Comparison of ENCODE assay signal across 20 cellular contexts in genomic region chr3:183149915-183150825, GRCh38. TPM values are rescaled to one million over a fixed set of nuclear protein-coding genes. Genes with fewer than 3 reads are reported as not detected.
DNase-seq lines count a peak whose midpoint lies in the region; ATAC-seq, FAIRE-seq and TF ChIP-seq lines count a peak whose summit lies in the region.
"Had no signal": no experiment of that assay in that cellular context is flagged by ENCODE, and none has a peak within 500 bp of the region (broad histone marks: within the 10 kb centered on the region; RNA-seq: fewer than 3 reads in every experiment).

No MANE protein-coding gene starts in this region.

- no peak overlapping the region for H3K18ac ChIP-seq in IMR-90 (ENCODE audit: low read depth, low read length)

- peaks cover 0 to 10% (median 0%) of the 10 kb centered on the region in 11 experiments; a peak in 2 of 22 replicates for H3K27me3 ChIP-seq in BLaER1 treated with 17β-estradiol and CSF1 and Interleukin-3, amounts not matched to agents 10 nM and 100 nM
- H3K27me3 ChIP-seq in IMR-90 (ENCODE audit: control insufficient read depth, insufficient read depth, low read length) (peaks cover 27% of the 10 kb centered on the region), adipocyte (replicated peaks; ENCODE audit: control insufficient read depth, insufficient read depth, low read length) (peaks cover 24% of the 10 kb centered on the region)
- H3K27me3 ChIP-seq: pancreas, sigmoid colon had no signal

- ATAC-seq in IMR-90 (ENCODE audit: low read depth) (no peak), GM19455 (IDR thresholded peaks at IDR 0.05; ENCODE audit: unreplicated experiment) (no peak)
- ATAC-seq: HepG2; pancreas; stimulated activated memory B cell treated with anti-CD40 and anti-IgM and Interleukin-4, amounts not matched to agents 10 μg/mL and 1 μg/mL and 100 μg/mL, for 72 hours had no signal

- H3K4ac ChIP-seq in IMR-90 (ENCODE audit: low read depth, low read length) = no peak overlapping the region

- in situ Hi-C loops in IMR-90 (cut with MboI; ENCODE audit: low sequenced_read_pairs) = no loop called here

- H2BK120ac ChIP-seq in IMR-90 (ENCODE audit: low read depth, low read length) = no peak overlapping the region

- H2AK9ac ChIP-seq in IMR-90 (replicated peaks; ENCODE audit: low read depth, low read length, poor library complexity) = no peak overlapping the region

- no peak overlapping the region; a peak in 2 of 22 replicates for H3K9ac ChIP-seq in BLaER1 treated with 17β-estradiol and CSF1 and Interleukin-3, amounts not matched to agents 10 nM and 100 nM
- H3K9ac ChIP-seq in IMR-90 (ENCODE audit: low read depth, low read length) = no peak overlapping the region
- no peak overlapping the region for H3K9ac ChIP-seq in adipocyte (ENCODE audit: low read length)

- no peak overlapping the region for H3K23ac ChIP-seq in IMR-90 (ENCODE audit: low read depth, low read length)

- TF ChIP-seq CTCF in IMR-90 (conservative IDR thresholded peaks at IDR 0.05; ENCODE audit: low read depth, low read length) = no peak

- TF ChIP-seq RAD21 in IMR-90 (IDR thresholded peaks at IDR 0.05; ENCODE audit: low read length) = no peak

- CTCF ChIA-PET in IMR-90 (lab: Yijun Ruan, JAX) = no interaction called here

- no peak overlapping the region for H2BK20ac ChIP-seq in IMR-90 (ENCODE audit: low read depth, low read length)

- H3K4me3 ChIP-seq in BLaER1 treated with 17β-estradiol and CSF1 and Interleukin-3, amounts not matched to agents 10 nM and 100 nM = no peak overlapping the region
- H3K4me3 ChIP-seq in IMR-90 (ENCODE audit: insufficient read depth, low read depth, low read length) (no peak overlapping the region), adipocyte (ENCODE audit: low read length) (no peak overlapping the region)
- H3K4me3 ChIP-seq: pancreas, sigmoid colon, thoracic aorta had no signal

- no peak overlapping the region for H2BK5ac ChIP-seq in IMR-90 (ENCODE audit: low read depth, low read length, poor library complexity, severe bottlenecking)

- no peaks in the 10 kb centered on the region for H3K79me1 ChIP-seq in IMR-90 (ENCODE audit: low read depth in 1 of 2, low read length in 2 of 2)

- no peaks in the 10 kb centered on the region for H4K20me1 ChIP-seq in BLaER1 treated with 17β-estradiol and CSF1 and Interleukin-3, amounts not matched to agents 10 nM and 100 nM
- no peaks in the 10 kb centered on the region for H4K20me1 ChIP-seq in IMR-90 (ENCODE audit: insufficient read depth, low read length)

- H3K56ac ChIP-seq in IMR-90 (ENCODE audit: extremely low read depth, insufficient read depth, low read length) = no peak overlapping the region

- no peak overlapping the region for H4K5ac ChIP-seq in IMR-90 (ENCODE audit: low read depth, low read length)

- H2BK15ac ChIP-seq in IMR-90 (ENCODE audit: low read depth, low read length) = no peak overlapping the region

- no peaks in the 10 kb centered on the region for H3K9me1 ChIP-seq in IMR-90 (ENCODE audit: insufficient read depth, low read length)

- BruUV-seq in IMR-90 (replicated peaks; lab: Mats Ljungman, UMichigan) = no TSS peak

- H3K36me3 ChIP-seq in BLaER1 treated with 17β-estradiol and CSF1 and Interleukin-3, amounts not matched to agents 10 nM and 100 nM = no peaks in the 10 kb centered on the region
- H3K36me3 ChIP-seq in IMR-90 (ENCODE audit: control insufficient read depth, insufficient read depth, low read length) (no peaks in the 10 kb centered on the region), adipocyte (ENCODE audit: control insufficient read depth, insufficient read depth, low read length, severe bottlenecking) (no peaks in the 10 kb centered on the region)
- H3K36me3 ChIP-seq: pancreas, sigmoid colon, thoracic aorta had no signal

- 45% methylated on average over 1 of the region's 6 CpGs; no CpG with 5 or more reads in 1 of the 2 experiments for WGBS in IMR-90 (ENCODE audit: extremely low coverage in 2 of 2, insufficient read length in 1 of 2), 2 experiments

- no peak overlapping the region for H3K14ac ChIP-seq in IMR-90 (replicated peaks; ENCODE audit: low read depth, low read length)

- no peak overlapping the region for H4K8ac ChIP-seq in IMR-90 (ENCODE audit: low read depth in 2 of 2, low read length in 2 of 2)

- TF ChIP-seq POLR2A in IMR-90 (IDR thresholded peaks at IDR 0.05; ENCODE audit: low read depth, low read length) (no peak), H54 (IDR thresholded peaks at IDR 0.05; ENCODE audit: low read depth, low read length) (no peak)

- no peak for FAIRE-seq in H54 (lab: Jason Lieb, UNC)
- FAIRE-seq: HepG2, kidney, pancreas, TTC549 had no signal

- DNase-seq in IMR-90 (no peak), adipocyte (ENCODE audit: low read depth) (peak; percentile 29), foreskin melanocyte (peak; percentile 74), NCI-H1417 (lab: John Stamatoyannopoulos, UW) (no peak), H54 (ENCODE audit: insufficient read length, low spot score) (no peak), NCI-H345 (lab: John Stamatoyannopoulos, UW) (no peak)
- DNase-seq: activated CD4-positive, alpha-beta T cell treated with anti-CD3 and anti-CD28 coated beads for 4 hours; kidney; naive B cell; NCI-H1048; NCI-H2029 treated with DMSO at 0.1 percent for 48 hours; NCI-H510A; pancreas; sigmoid colon had no signal

- H3K4me2 ChIP-seq in BLaER1 treated with 17β-estradiol and CSF1 and Interleukin-3, amounts not matched to agents 10 nM and 100 nM = peak overlapping the region; percentile 57 to 85 (median 68); a peak in 21 of 22 replicates
- no peak overlapping the region for H3K4me2 ChIP-seq in IMR-90 (ENCODE audit: low read depth, low read length)

- H3K27ac ChIP-seq in BLaER1 treated with 17β-estradiol and CSF1 and Interleukin-3, amounts not matched to agents 10 nM and 100 nM = peak overlapping the region in 4 of 11 experiments; percentile 20 to 50 (median 38); a peak in 4 of 22 replicates
- H3K27ac ChIP-seq in IMR-90 (ENCODE audit: insufficient read depth, low read length) = no peak overlapping the region
- H3K27ac ChIP-seq: pancreas, sigmoid colon, thoracic aorta had no signal

- no peak overlapping the region for H4K91ac ChIP-seq in IMR-90 (ENCODE audit: insufficient read depth, low read depth, low read length)

- H3K9me3 ChIP-seq in BLaER1 treated with 17β-estradiol and CSF1 and Interleukin-3, amounts not matched to agents 10 nM and 100 nM (replicated peaks in 1 of 11) = peaks cover 0 to 4% (median 0%) of the 10 kb centered on the region in 11 experiments; a peak in 1 of 22 replicates
- H3K9me3 ChIP-seq in IMR-90 (ENCODE audit: control insufficient read depth, insufficient read depth, low read length) (no peaks in the 10 kb centered on the region), adipocyte (ENCODE audit: control insufficient read depth, low read length) (no peaks in the 10 kb centered on the region)
- H3K9me3 ChIP-seq: pancreas, sigmoid colon, thoracic aorta had no signal

- no peak overlapping the region for H2AFZ ChIP-seq in IMR-90 (replicated peaks; ENCODE audit: low read length, poor library complexity)

- H3K4me1 ChIP-seq in BLaER1 treated with 17β-estradiol and CSF1 and Interleukin-3, amounts not matched to agents 10 nM and 100 nM = peaks cover 26 to 43% (median 31%) of the 10 kb centered on the region in 10 experiments
- no peaks in the 10 kb centered on the region; the same call in 1 of the 2 replicates for H3K4me1 ChIP-seq in IMR-90 (ENCODE audit: control insufficient read depth, insufficient read depth, low read length)
- H3K4me1 ChIP-seq in adipocyte (ENCODE audit: control insufficient read depth, insufficient read depth, low read length) = peaks cover 4% of the 10 kb centered on the region
- H3K4me1 ChIP-seq: pancreas, sigmoid colon had no signal

- POLR2A ChIA-PET in IMR-90 (lab: Charles Lee; ENCODE audit: unreplicated experiment) = interaction anchor here (0.6 kb wide), 1 partner anchor 179 kb away, joined by 3 read pairs; no protein-coding TSS in a partner anchor

- intact Hi-C loops in IMR-90 (cut with micrococcal nuclease) = no loop called here

- dilution Hi-C loops in IMR-90 (cut with HindIII; ENCODE audit: low sequenced_read_pairs, unreplicated experiment) = no loop called here

- no peak overlapping the region for H2AK5ac ChIP-seq in IMR-90 (ENCODE audit: low read depth, low read length)

TF ChIP-seq in IMR-90, 13 proteins besides CTCF, POLR2A, EP300 and RAD21:
- TF ChIP-seq SMC3 (IDR thresholded peaks at IDR 0.05; ENCODE audit: low read depth, low read length) (no peak), CEBPB (IDR thresholded peaks at IDR 0.05; ENCODE audit: low read depth, low read length) (peak; percentile 51)
TF ChIP-seq in IMR-90: peak in this region for 1.

RNA-seq across cellular contexts. Expression of gene LAMP3, which starts 12.4 kb away (rescaled TPM):
- under 0.01 TPM in 1 of 2 replicates, not detected in the other for total RNA-seq in IMR-90 (2012; rRNA removed)
- 0.02 and 0.03 TPM in 2 replicates for polyA plus RNA-seq in IMR-90 (2012; rRNA removed)
- polyA plus RNA-seq in IMR-90 (2012; cell fraction: cytosol; rRNA removed) = 0.01 TPM in 2 replicates
- 0.09 TPM in 1 of 2 replicates, not detected in the other for polyA plus RNA-seq in IMR-90 (2012; cell fraction: nucleus; rRNA removed; ENCODE audit: low replicate concordance)
- total RNA-seq: sigmoid colon, thoracic aorta had no signal

RNA-seq across cellular contexts. Expression of gene MCCC1, which starts 50.9 kb away (rescaled TPM):
- 17.9 and 18.3 TPM in 2 replicates for total RNA-seq in IMR-90 (2012; rRNA removed)
- polyA plus RNA-seq in IMR-90 (2012; rRNA removed) = 11.3 and 14.2 TPM in 2 replicates
- 6.7 and 9.1 TPM in 2 replicates for polyA plus RNA-seq in IMR-90 (2012; cell fraction: cytosol; rRNA removed)
- polyA plus RNA-seq in IMR-90 (2012; cell fraction: nucleus; rRNA removed; ENCODE audit: low replicate concordance) = 5.4 and 24.3 TPM in 2 replicates

Comparison
In these comparisons a context has a peak if more than half of its experiments do, and no peak if none do; other contexts are left out.
1. DNase-seq: peak in adipocyte (single experiment) and foreskin melanocyte (single experiment); none in IMR-90 (single experiment), NCI-H1417 (0 of 3), H54 (single experiment) and NCI-H345 (single experiment).